ENCODE assay signal across 1 cellular context in genomic region chr5:95804765-95805539, GRCh38.
TF ChIP-seq lines count a peak whose summit lies in the region.

No MANE protein-coding gene starts in this region.

TF ChIP-seq in endothelial cell of umbilical vein, 7 proteins besides CTCF, POLR2A, EP300 and RAD21 (continued from another document):
- TF ChIP-seq EZH2 (IDR thresholded peaks at IDR 0.05; ENCODE audit: borderline replicate concordance, low read depth, low read length, severe bottlenecking), result no peak
